ENCODE assay signal across 8 cellular contexts in genomic region chr11:82995754-82996398, GRCh38.
DNase-seq lines count a peak whose midpoint lies in the region; ATAC-seq and TF ChIP-seq lines count a peak whose summit lies in the region.

No MANE protein-coding gene starts in this region.

- intact Hi-C loops in left lung (cut with DNase I): no loop called here

- no peaks in the 10 kb centered on the region for H3K27me3 Mint-ChIP-seq in T-helper 2 cell treated with Interferon-gamma antibody and Interleukin-4, amounts not matched to agents 5 μg/mL and 100 μg/mL, for 36 hours (ENCODE audit: low read depth)
- H3K27me3 Mint-ChIP-seq in CD8-positive, alpha-beta memory T cell: peaks cover 0 to 2% of the 10 kb centered on the region in 2 donors

- peaks cover 0 to 12% of the 10 kb centered on the region in 2 donors for H3K4me1 ChIP-seq in left lung
- H3K4me1 ChIP-seq in CD8-positive, alpha-beta memory T cell (ENCODE audit: insufficient read depth, low read length): no peaks in the 10 kb centered on the region

- peaks cover 30% of the 10 kb centered on the region for H3K4me1 Mint-ChIP-seq in T-helper 2 cell treated with Interferon-gamma antibody and Interleukin-4, amounts not matched to agents 5 μg/mL and 100 μg/mL, for 36 hours (ENCODE audit: low read depth)
- peaks cover 14 to 42% (median 24%) of the 10 kb centered on the region in 3 donors for H3K4me1 Mint-ChIP-seq in CD8-positive, alpha-beta memory T cell

- no peak overlapping the region for H3K27ac Mint-ChIP-seq in T-helper 2 cell treated with Interferon-gamma antibody and Interleukin-4, amounts not matched to agents 5 μg/mL and 100 μg/mL, for 36 hours
- peak overlapping the region in 3 of 8 donors; percentile 17 to 47 (median 19) for H3K27ac Mint-ChIP-seq in CD8-positive, alpha-beta memory T cell

- DNase-seq in EH (ENCODE audit: low read depth): peak; percentile 77
- DNase-seq in T-helper 2 cell treated with Interferon-gamma antibody and Interleukin-4, amounts not matched to agents 5 μg/mL and 100 μg/mL, for 36 hours (ENCODE audit: low spot score): peak; percentile 62
- peak; percentile 52 for DNase-seq in hepatic stellate cell (ENCODE audit: low spot score)
- no peak for DNase-seq in left lung
- DNase-seq in NCI-H2171 (lab: John Stamatoyannopoulos, UW): no peak
- DNase-seq in CD8-positive, alpha-beta memory T cell: no peak
- no peak for DNase-seq in T-helper 9 cell

- H3K4me3 Mint-ChIP-seq in T-helper 2 cell treated with Interferon-gamma antibody and Interleukin-4, amounts not matched to agents 5 μg/mL and 100 μg/mL, for 36 hours: no peak overlapping the region
- no peak overlapping the region for H3K4me3 Mint-ChIP-seq in CD8-positive, alpha-beta memory T cell

- H3K9me3 ChIP-seq in left lung: no peaks in the 10 kb centered on the region
- H3K9me3 ChIP-seq in CD8-positive, alpha-beta memory T cell (ENCODE audit: low read length): no peaks in the 10 kb centered on the region

- H3K27ac ChIP-seq in left lung: no peak overlapping the region
- H3K27ac ChIP-seq in CD8-positive, alpha-beta memory T cell (ENCODE audit: low read depth, low read length): no peak overlapping the region

- no peaks in the 10 kb centered on the region for H3K27me3 ChIP-seq in left lung
- no peaks in the 10 kb centered on the region for H3K27me3 ChIP-seq in CD8-positive, alpha-beta memory T cell (ENCODE audit: insufficient read depth, low read length, poor library complexity, severe bottlenecking)

- CTCF ChIA-PET in CD8-positive, alpha-beta memory T cell (lab: Charles Lee): interaction anchor here (1.1 kb wide), 1 partner anchor 61 kb away, joined by 3 read pairs; no protein-coding TSS in a partner anchor

- no peak for TF ChIP-seq CTCF in left lung (IDR thresholded peaks at IDR 0.05)

- H3K36me3 Mint-ChIP-seq in T-helper 2 cell treated with Interferon-gamma antibody and Interleukin-4, amounts not matched to agents 5 μg/mL and 100 μg/mL, for 36 hours (ENCODE audit: low read depth): peaks cover 2% of the 10 kb centered on the region
- H3K36me3 Mint-ChIP-seq in CD8-positive, alpha-beta memory T cell: peaks cover 0 to 23% (median 8%) of the 10 kb centered on the region in 3 donors

- POLR2A ChIA-PET in CD8-positive, alpha-beta memory T cell (lab: Charles Lee): interaction anchor here (1.1 kb wide), 1 partner anchor 111 kb away, joined by 3 read pairs; no protein-coding TSS in a partner anchor

- H3K4me3 ChIP-seq in left lung: no peak overlapping the region
- H3K4me3 ChIP-seq in CD8-positive, alpha-beta memory T cell (ENCODE audit: low read length): no peak overlapping the region

- ATAC-seq in GM21447 (IDR thresholded peaks at IDR 0.05; ENCODE audit: unreplicated experiment): peak; percentile 44
- no peak for ATAC-seq in left lung

- H3K9me3 Mint-ChIP-seq in T-helper 2 cell treated with Interferon-gamma antibody and Interleukin-4, amounts not matched to agents 5 μg/mL and 100 μg/mL, for 36 hours: no peaks in the 10 kb centered on the region
- H3K9me3 Mint-ChIP-seq in CD8-positive, alpha-beta memory T cell: no peaks in the 10 kb centered on the region

- H3K36me3 ChIP-seq in left lung: no peaks in the 10 kb centered on the region
- H3K36me3 ChIP-seq in CD8-positive, alpha-beta memory T cell (ENCODE audit: insufficient read depth, low read length): no peaks in the 10 kb centered on the region

Comparison
In these comparisons a context has a peak if more than half of its experiments do, and no peak if none do; other contexts are left out.
1. DNase-seq: peak in EH (single experiment), T-helper 2 cell treated with Interferon-gamma antibody and Interleukin-4, amounts not matched to agents 5 μg/mL and 100 μg/mL, for 36 hours (single experiment) and hepatic stellate cell (single experiment); none in left lung (0 of 2), NCI-H2171 (single experiment), CD8-positive, alpha-beta memory T cell (0 of 5) and T-helper 9 cell (single experiment).